Comparison of ENCODE assay signal across 1 cellular context in the genomic region with DNA sequence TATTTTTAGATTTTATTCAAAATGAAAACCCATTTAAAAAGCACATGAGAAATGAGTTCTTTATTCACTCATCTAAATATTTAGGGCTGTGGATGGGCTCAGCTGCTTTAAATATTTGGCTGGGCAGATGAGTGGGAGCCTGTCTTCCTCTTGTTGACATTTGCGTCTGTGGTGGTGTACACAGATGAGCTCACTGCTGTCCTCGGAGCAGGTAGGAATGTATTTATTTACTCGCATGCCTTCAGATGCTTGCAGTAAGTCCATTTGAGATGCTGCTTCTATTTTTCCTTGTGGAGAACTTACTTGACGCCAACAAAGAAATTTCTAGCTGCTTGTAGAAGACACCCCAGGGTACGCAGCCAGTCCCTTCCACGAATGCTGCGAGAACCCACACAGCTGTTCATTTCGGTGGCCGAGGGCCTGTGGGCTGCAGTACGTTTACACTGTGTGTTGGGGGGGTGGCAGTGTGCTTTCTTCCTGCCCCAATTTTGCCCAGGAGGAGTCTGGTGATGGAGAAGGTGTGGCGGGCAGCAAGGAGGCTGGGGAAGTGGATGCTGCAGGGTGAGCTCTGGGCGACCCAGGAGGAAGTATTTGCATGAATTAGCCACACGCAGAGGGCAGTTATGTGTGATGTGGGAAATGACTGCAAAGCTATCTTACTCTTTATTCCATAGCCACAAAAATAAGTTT.
TF ChIP-seq lines count a peak whose summit lies in the region.

No MANE protein-coding gene starts in this region.

TF ChIP-seq in IMR-90, 13 proteins besides CTCF, POLR2A, EP300 and RAD21 (continued from another document):
- no peak for TF ChIP-seq MXI1 (IDR thresholded peaks at IDR 0.05; ENCODE audit: borderline replicate concordance, low read depth, low read length)
- TF ChIP-seq NFE2L2 (IDR thresholded peaks at IDR 0.05; ENCODE audit: low read depth, low read length) = no peak
- TF ChIP-seq, protein P1, sequence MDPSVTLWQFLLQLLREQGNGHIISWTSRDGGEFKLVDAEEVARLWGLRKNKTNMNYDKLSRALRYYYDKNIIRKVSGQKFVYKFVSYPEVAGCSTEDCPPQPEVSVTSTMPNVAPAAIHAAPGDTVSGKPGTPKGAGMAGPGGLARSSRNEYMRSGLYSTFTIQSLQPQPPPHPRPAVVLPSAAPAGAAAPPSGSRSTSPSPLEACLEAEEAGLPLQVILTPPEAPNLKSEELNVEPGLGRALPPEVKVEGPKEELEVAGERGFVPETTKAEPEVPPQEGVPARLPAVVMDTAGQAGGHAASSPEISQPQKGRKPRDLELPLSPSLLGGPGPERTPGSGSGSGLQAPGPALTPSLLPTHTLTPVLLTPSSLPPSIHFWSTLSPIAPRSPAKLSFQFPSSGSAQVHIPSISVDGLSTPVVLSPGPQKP (IDR thresholded peaks at IDR 0.05; ENCODE audit: borderline replicate concordance, low read depth, low read length) = no peak
TF ChIP-seq in IMR-90: peak in this region for 0.
